ENCODE assay signal across 19 cellular contexts in genomic region chr12:102417055-102417454, GRCh38.
DNase-seq lines count a peak whose midpoint lies in the region; ATAC-seq, FAIRE-seq and TF ChIP-seq lines count a peak whose summit lies in the region.
"Had no signal": no experiment of that assay in that cellular context is flagged by ENCODE, and none has a peak within 500 bp of the region (broad histone marks: within the 10 kb centered on the region; RNA-seq: fewer than 3 reads in every experiment).

No MANE protein-coding gene starts in this region.

- no peaks in the 10 kb centered on the region for H3K79me2 ChIP-seq in HepG2 (ENCODE audit: insufficient read depth, low read length)

- intact Hi-C loops in Caco-2 (cut with micrococcal nuclease; ENCODE audit: unreplicated experiment) (no loop called here), HepG2 (cut with micrococcal nuclease; ENCODE audit: unreplicated experiment) (no loop called here)

- H3K27me3 ChIP-seq in Caco-2 (replicated peaks; ENCODE audit: control insufficient read depth, insufficient read depth, low read length) = no peaks in the 10 kb centered on the region
- no peaks in the 10 kb centered on the region for H3K27me3 ChIP-seq in HepG2 (ENCODE audit: control insufficient read depth in 1 of 2, insufficient read depth in 2 of 2, low read length in 2 of 2)
- H3K27me3 ChIP-seq: BE2C had no signal

- H3K9ac ChIP-seq in SK-N-MC (ENCODE audit: insufficient read length) (peak overlapping the region; percentile 50), HepG2 (ENCODE audit: insufficient read depth, low read depth, low read length) (no peak overlapping the region)
- H3K9ac ChIP-seq: GM23248 had no signal

- H4K20me1 ChIP-seq in HepG2 (ENCODE audit: insufficient read depth, low read length) = no peaks in the 10 kb centered on the region

- H3K36me3 ChIP-seq in Caco-2 (ENCODE audit: control insufficient read depth, insufficient read depth, low read length) (no peaks in the 10 kb centered on the region), SK-N-MC (ENCODE audit: insufficient read depth, low read length) (peaks cover 15% of the 10 kb centered on the region), HepG2 (replicated peaks in 1 of 2; ENCODE audit: control insufficient read depth in 1 of 2, insufficient read depth in 2 of 2, low read length in 2 of 2) (no peaks in the 10 kb centered on the region)
- H3K36me3 ChIP-seq: BE2C, HAP-1 had no signal

- DNase-seq in Caco-2 (peak; percentile 19 to 35), SK-N-MC (ENCODE audit: low read depth, low spot score) (no peak), HepG2 (ENCODE audit: low spot score) (peak; percentile 68), GM13976 (ENCODE audit: low spot score) (no peak)
- DNase-seq in activated CD4-positive, alpha-beta T cell treated with anti-CD3 and anti-CD28 coated beads, Interleukin-2, amount 10 ng/mL, durations not matched to agents 7 days and 5 days = no peak
- DNase-seq: ACHN; BE2C; C1 segment of cervical spinal cord; CD4-positive, CD25-positive, alpha-beta regulatory T cell; CD8-positive, alpha-beta memory T cell; COR-L47; DMS79 treated with DMSO at 0.1 percent for 48 hours; GF-D8; GM23248; KG1 had no signal

- TF ChIP-seq CTCF in Caco-2 (IDR thresholded peaks at IDR 0.05; ENCODE audit: insufficient read depth in 1 of 2, low read depth in 1 of 2, low read length in 1 of 2, severe bottlenecking in 1 of 2, unreplicated experiment in 1 of 2) (no peak), HepG2 (CRISPR knock-in tag; IDR thresholded peaks at IDR 0.05) (no peak), GM13976 (IDR thresholded peaks at IDR 0.05; ENCODE audit: borderline replicate concordance, control extremely low read depth, extremely low read depth, insufficient read depth, missing control alignments) (no peak)

- H3K4me3 Mint-ChIP-seq in Caco-2 (ENCODE audit: unreplicated experiment) = no peak overlapping the region
- no peak overlapping the region for H3K4me3 Mint-ChIP-seq in activated CD4-positive, alpha-beta T cell treated with anti-CD3 and anti-CD28 coated beads, Interleukin-2, amount 10 ng/mL, durations not matched to agents 7 days and 5 days
- H3K4me3 Mint-ChIP-seq: CD4-positive, CD25-positive, alpha-beta regulatory T cell; CD8-positive, alpha-beta memory T cell; IgD-negative memory B cell had no signal

- H3K9me3 ChIP-seq in Caco-2 (no peaks in the 10 kb centered on the region), SK-N-MC (ENCODE audit: low read depth, low read length) (no peaks in the 10 kb centered on the region), HepG2 (ENCODE audit: low read length) (no peaks in the 10 kb centered on the region)
- H3K9me3 ChIP-seq: BE2C, HAP-1 had no signal

- no peak for TF ChIP-seq POLR2A in HepG2 (IDR thresholded peaks at IDR 0.05; ENCODE audit: insufficient read depth in 1 of 2, low read depth in 2 of 2, low read length in 2 of 2)

- H2AFZ ChIP-seq in HepG2 (ENCODE audit: low read length) = no peak overlapping the region
- H2AFZ ChIP-seq: GM23248 had no signal

- peak in 1 of 2 experiments; percentile 72; a peak in 2 of 4 replicates for TF ChIP-seq EP300 in HepG2 (IDR thresholded peaks at IDR 0.05; ENCODE audit: low read depth in 2 of 2, low read length in 2 of 2)
- TF ChIP-seq EP300 in HepG2 (CRISPR knock-in tag; IDR thresholded peaks at IDR 0.05; ENCODE audit: borderline replicate concordance) = no peak

- CTCF ChIA-PET in Caco-2 (lab: Charles Lee) (no interaction called here), HepG2 (lab: Yijun Ruan, JAX; ENCODE audit: low intra/inter-chr PET ratio, low total read pairs) (no interaction called here)
- CTCF ChIA-PET in activated CD4-positive, alpha-beta T cell treated with anti-CD3 and anti-CD28 coated beads, Interleukin-2, amount 10 ng/mL, durations not matched to agents 7 days and 5 days (lab: Charles Lee) = no interaction called here

- H3K4me2 ChIP-seq in HepG2 (ENCODE audit: low read depth, low read length) = no peak overlapping the region

- ATAC-seq in HepG2 (peak; percentile 80), GM21825 (IDR thresholded peaks at IDR 0.05; ENCODE audit: unreplicated experiment) (no peak)

- H3K27me3 Mint-ChIP-seq in Caco-2 (ENCODE audit: insufficient read depth, unreplicated experiment) = no peaks in the 10 kb centered on the region
- peaks cover 7% of the 10 kb centered on the region for H3K27me3 Mint-ChIP-seq in activated CD4-positive, alpha-beta T cell treated with anti-CD3 and anti-CD28 coated beads, Interleukin-2, amount 10 ng/mL, durations not matched to agents 7 days and 5 days

- POLR2A ChIA-PET in Caco-2 (lab: Charles Lee) (no interaction called here), HepG2 (lab: Yijun Ruan, JAX) (no interaction called here)
- POLR2A ChIA-PET in activated CD4-positive, alpha-beta T cell treated with anti-CD3 and anti-CD28 coated beads, Interleukin-2, amount 10 ng/mL, durations not matched to agents 7 days and 5 days (lab: Charles Lee) = no interaction called here

- peak; percentile 18 for FAIRE-seq in HepG2 (lab: Jason Lieb, UNC)
- FAIRE-seq: D721Med had no signal

- 0% methylated on average over 2 of the region's 2 CpGs for WGBS in HepG2 (ENCODE audit: low lambda C conversion rate)

- BruUV-seq in Caco-2 (replicated peaks; lab: Mats Ljungman, UMichigan) (no TSS peak), HepG2 (replicated peaks; lab: Mats Ljungman, UMichigan) (no TSS peak)

- peak overlapping the region; percentile 97 for H3K27ac ChIP-seq in SK-N-MC
- H3K27ac ChIP-seq in HepG2 (ENCODE audit: extremely low read length, insufficient read depth, low read length) = no peak overlapping the region
- H3K27ac ChIP-seq: GM23248 had no signal

- in situ Hi-C loops in HepG2 (cut with HindIII; ENCODE audit: extremely low pct_ligation_motif_present, low pct_unique_long_range_greater_than_20kb) (no loop called here), GM13976 (cut with MboI; ENCODE audit: low sequenced_read_pairs, unreplicated experiment) (no loop called here)

- peaks cover 14% of the 10 kb centered on the region for H3K4me1 Mint-ChIP-seq in Caco-2 (ENCODE audit: low read depth, unreplicated experiment)
- H3K4me1 Mint-ChIP-seq in activated CD4-positive, alpha-beta T cell treated with anti-CD3 and anti-CD28 coated beads, Interleukin-2, amount 10 ng/mL, durations not matched to agents 7 days and 5 days = peaks cover 11% of the 10 kb centered on the region
- H3K4me1 Mint-ChIP-seq: CD4-positive, CD25-positive, alpha-beta regulatory T cell; IgD-negative memory B cell had no signal

- H3K4me3 ChIP-seq in Caco-2 (ENCODE audit: low read depth, low read length) = no peak overlapping the region
- no peak overlapping the region for H3K4me3 ChIP-seq in SK-N-MC
- no peak overlapping the region; a peak in 1 of 6 replicates for H3K4me3 ChIP-seq in HepG2 (replicated peaks in 1 of 3; ENCODE audit: insufficient read depth in 1 of 3, low read depth in 2 of 3, low read length in 3 of 3)
- H3K4me3 ChIP-seq: GM23248, HAP-1 had no signal

- no peak for TF ChIP-seq RAD21 in HepG2 (CRISPR knock-in tag; IDR thresholded peaks at IDR 0.05)

- peaks cover 12% of the 10 kb centered on the region for H3K9me3 Mint-ChIP-seq in Caco-2 (ENCODE audit: unreplicated experiment)
- peaks cover 5% of the 10 kb centered on the region for H3K9me3 Mint-ChIP-seq in activated CD4-positive, alpha-beta T cell treated with anti-CD3 and anti-CD28 coated beads, Interleukin-2, amount 10 ng/mL, durations not matched to agents 7 days and 5 days
- H3K9me3 Mint-ChIP-seq: CD8-positive, alpha-beta memory T cell; IgD-negative memory B cell had no signal

- no peaks in the 10 kb centered on the region for H3K36me3 Mint-ChIP-seq in Caco-2 (ENCODE audit: insufficient read depth, unreplicated experiment)
- H3K36me3 Mint-ChIP-seq in activated CD4-positive, alpha-beta T cell treated with anti-CD3 and anti-CD28 coated beads, Interleukin-2, amount 10 ng/mL, durations not matched to agents 7 days and 5 days (ENCODE audit: low read depth) = peaks cover 4% of the 10 kb centered on the region
- H3K36me3 Mint-ChIP-seq: CD4-positive, CD25-positive, alpha-beta regulatory T cell; CD8-positive, alpha-beta memory T cell; IgD-negative memory B cell had no signal

- no peak overlapping the region for H3K27ac Mint-ChIP-seq in Caco-2 (ENCODE audit: unreplicated experiment)
- H3K27ac Mint-ChIP-seq in activated CD4-positive, alpha-beta T cell treated with anti-CD3 and anti-CD28 coated beads, Interleukin-2, amount 10 ng/mL, durations not matched to agents 7 days and 5 days = no peak overlapping the region
- H3K27ac Mint-ChIP-seq: CD4-positive, CD25-positive, alpha-beta regulatory T cell; IgD-negative memory B cell had no signal

- no peaks in the 10 kb centered on the region; the same call in 1 of the 2 replicates for H3K4me1 ChIP-seq in Caco-2
- peaks cover 30% of the 10 kb centered on the region for H3K4me1 ChIP-seq in HepG2 (ENCODE audit: insufficient read depth, low read length)
- H3K4me1 ChIP-seq: BE2C, HAP-1 had no signal

TF ChIP-seq in HepG2, 621 proteins besides CTCF, POLR2A, EP300 and RAD21 (continues in another document):
- TF ChIP-seq SAP130 (CRISPR knock-in tag; IDR thresholded peaks at IDR 0.05; ENCODE audit: low read depth) (no peak; the same call in 1 of the 2 replicates), ZNF850 (CRISPR knock-in tag; conservative IDR thresholded peaks at IDR 0.05) (no peak), ATRX (CRISPR knock-in tag; IDR thresholded peaks at IDR 0.05; ENCODE audit: borderline replicate concordance) (no peak), PCBP2 (optimal IDR thresholded peaks at IDR 0.05; ENCODE audit: low read depth, low read length, poor library complexity, severe bottlenecking) (no peak), MED13 (CRISPR knock-in tag; IDR thresholded peaks at IDR 0.05) (no peak), NPAS2 (CRISPR knock-in tag; IDR thresholded peaks at IDR 0.05; ENCODE audit: borderline replicate concordance) (no peak), ZNF589 (CRISPR knock-in tag; conservative IDR thresholded peaks at IDR 0.05) (no peak), STAG1 (CRISPR knock-in tag; IDR thresholded peaks at IDR 0.05) (no peak), ZNF878 (CRISPR knock-in tag; IDR thresholded peaks at IDR 0.05) (no peak), ZNF260 (CRISPR knock-in tag; IDR thresholded peaks at IDR 0.05; ENCODE audit: borderline replicate concordance, low read depth) (no peak), ZNF101 (CRISPR knock-in tag; IDR thresholded peaks at IDR 0.05; ENCODE audit: borderline replicate concordance, low read depth) (no peak), CHCHD3 (CRISPR knock-in tag; IDR thresholded peaks at IDR 0.05) (no peak), ZFP37 (CRISPR knock-in tag; IDR thresholded peaks at IDR 0.05; ENCODE audit: borderline replicate concordance) (no peak), ZFP36 (IDR thresholded peaks at IDR 0.05; ENCODE audit: borderline replicate concordance, low read depth, low read length, partially characterized antibody) (no peak), MIER3 (CRISPR knock-in tag; IDR thresholded peaks at IDR 0.05; ENCODE audit: borderline replicate concordance) (no peak)

Comparison
In these comparisons a context has a peak if more than half of its experiments do, and no peak if none do; other contexts are left out.
1. DNase-seq: peak in Caco-2 (2 of 2) and HepG2 (single experiment); none in SK-N-MC (single experiment), GM13976 (single experiment) and activated CD4-positive, alpha-beta T cell treated with anti-CD3 and anti-CD28 coated beads, Interleukin-2, amount 10 ng/mL, durations not matched to agents 7 days and 5 days (single experiment).